ENCODE assay signal across 10 cellular contexts in the genomic region with DNA sequence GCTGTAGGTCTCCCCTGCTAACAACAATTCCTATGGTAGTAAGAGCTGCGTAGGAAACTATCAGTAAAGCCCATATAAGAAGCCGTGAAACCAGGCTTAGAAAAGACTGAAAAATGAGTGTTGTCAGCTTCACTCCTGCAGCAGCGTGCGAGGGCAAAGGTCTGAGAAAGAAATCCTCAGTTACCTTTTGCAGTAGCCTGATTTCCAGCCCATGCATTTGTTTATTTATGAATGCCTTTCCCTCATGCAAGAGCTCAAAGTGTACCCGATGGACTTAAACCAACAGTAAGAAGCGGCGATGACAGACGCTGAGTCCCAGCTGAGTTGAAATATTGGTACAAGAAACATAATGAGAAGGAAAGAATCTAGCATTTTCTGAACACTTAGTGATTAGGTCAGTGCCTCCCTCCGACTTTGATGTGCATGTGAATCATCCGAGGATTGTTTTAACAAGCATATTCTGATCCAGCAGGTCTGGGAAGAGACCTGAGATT. TPM values are rescaled to one million over a fixed set of nuclear protein-coding genes. Genes with fewer than 3 reads are reported as not detected.
DNase-seq lines count a peak whose midpoint lies in the region; ATAC-seq, FAIRE-seq and TF ChIP-seq lines count a peak whose summit lies in the region.
"Had no signal": no experiment of that assay in that cellular context is flagged by ENCODE, and none has a peak within 500 bp of the region (broad histone marks: within the 10 kb centered on the region; RNA-seq: fewer than 3 reads in every experiment).

No MANE protein-coding gene starts in this region.

- ATAC-seq in HG03039 (IDR thresholded peaks at IDR 0.05; ENCODE audit: unreplicated experiment), result no peak
- ATAC-seq in GM18519 (IDR thresholded peaks at IDR 0.05; ENCODE audit: low FRiP score, unreplicated experiment), result no peak
- ATAC-seq: activated CD4-positive, CD25-positive, alpha-beta regulatory T cell treated with anti-CD3 and anti-CD28 coated beads, Interleukin-2, amount 50 U/mL, for 24 hours had no signal

- FAIRE-seq in astrocyte (lab: Jason Lieb, UNC), result peak; percentile 20
- peak; percentile 95 for FAIRE-seq in keratinocyte (lab: Jason Lieb, UNC)

- H3K9me3 Mint-ChIP-seq in astrocyte (ENCODE audit: unreplicated experiment), result no peaks in the 10 kb centered on the region

- H3K4me3 Mint-ChIP-seq in astrocyte (ENCODE audit: unreplicated experiment), result no peak overlapping the region

- TF ChIP-seq POLR2A in erythroblast (IDR thresholded peaks at IDR 0.05; ENCODE audit: low read length), result no peak

- WGBS in HUES64, result 40% methylated on average over 10 of the region's 10 CpGs

- H3K36me3 Mint-ChIP-seq in astrocyte (ENCODE audit: low read depth, unreplicated experiment), result no peaks in the 10 kb centered on the region

- H3K27me3 ChIP-seq in HUES64 (ENCODE audit: insufficient read depth, low read length) (no peaks in the 10 kb centered on the region), astrocyte (ENCODE audit: insufficient read depth, low read length) (no peaks in the 10 kb centered on the region), keratinocyte (ENCODE audit: control insufficient read depth, extremely low read depth, insufficient read depth, low read length) (no peaks in the 10 kb centered on the region), stomach smooth muscle (ENCODE audit: control insufficient read depth in 1 of 2, insufficient read depth in 2 of 2, low read length in 2 of 2) (no peaks in the 10 kb centered on the region)
- H3K27me3 ChIP-seq: cardiac muscle cell had no signal

- H3K4me3 ChIP-seq in HUES64 (ENCODE audit: low read length), result no peak overlapping the region
- peak overlapping the region; percentile 40 for H3K4me3 ChIP-seq in astrocyte (ENCODE audit: insufficient read depth, low read depth, low read length)
- peak overlapping the region in 2 of 3 experiments; percentile 2 to 47 for H3K4me3 ChIP-seq in keratinocyte (ENCODE audit: control insufficient read depth in 2 of 3, extremely low read depth in 1 of 3, insufficient read depth in 2 of 3, low read depth in 1 of 3, low read length in 3 of 3)
- peak overlapping the region; percentile 30 to 43 for H3K4me3 ChIP-seq in stomach smooth muscle (ENCODE audit: low read length in 2 of 2)
- H3K4me3 ChIP-seq: cardiac muscle cell had no signal

- H3K79me2 ChIP-seq in astrocyte (ENCODE audit: insufficient read depth, low read length) (no peaks in the 10 kb centered on the region), keratinocyte (ENCODE audit: control insufficient read depth, insufficient read depth, low read length) (no peaks in the 10 kb centered on the region)

- H3K9me3 ChIP-seq in HUES64 (ENCODE audit: insufficient read depth, low read depth, low read length) (no peaks in the 10 kb centered on the region), astrocyte (ENCODE audit: insufficient read depth, low read depth, low read length) (no peaks in the 10 kb centered on the region), keratinocyte (ENCODE audit: control insufficient read depth, low read depth, low read length) (no peaks in the 10 kb centered on the region), stomach smooth muscle (ENCODE audit: control insufficient read depth in 2 of 2, low read length in 2 of 2) (no peaks in the 10 kb centered on the region)

- no peaks in the 10 kb centered on the region for H3K9me1 ChIP-seq in keratinocyte (ENCODE audit: control insufficient read depth, extremely low read depth, insufficient read depth, low read length)

- peaks cover 56% of the 10 kb centered on the region for H3K4me1 ChIP-seq in HUES64 (ENCODE audit: insufficient read depth, low read length)
- H3K4me1 ChIP-seq in astrocyte (ENCODE audit: insufficient read depth, low read length), result peaks cover 7% of the 10 kb centered on the region
- H3K4me1 ChIP-seq in keratinocyte (ENCODE audit: control insufficient read depth, extremely low read depth, insufficient read depth, low read length), result peaks cover 17% of the 10 kb centered on the region
- H3K4me1 ChIP-seq in stomach smooth muscle (ENCODE audit: control insufficient read depth, insufficient read depth, low read length), result no peaks in the 10 kb centered on the region

- H3K4me2 ChIP-seq in astrocyte (ENCODE audit: low read length), result peak overlapping the region; percentile 79
- H3K4me2 ChIP-seq in keratinocyte (ENCODE audit: control insufficient read depth, extremely low read depth, insufficient read depth, low read depth, low read length), result peak overlapping the region; percentile 94

- dilution Hi-C loops in keratinocyte (cut with MboI; ENCODE audit: extremely low pct_ligation_motif_present, low sequenced_read_pairs), result no loop called here

- H3K36me3 ChIP-seq in HUES64 (ENCODE audit: insufficient read depth, low read length) (no peaks in the 10 kb centered on the region), astrocyte (ENCODE audit: insufficient read depth, low read length) (no peaks in the 10 kb centered on the region), keratinocyte (ENCODE audit: control insufficient read depth in 2 of 2, extremely low read depth in 1 of 2, insufficient read depth in 2 of 2, low read length in 2 of 2) (no peaks in the 10 kb centered on the region), stomach smooth muscle (ENCODE audit: control insufficient read depth in 2 of 2, insufficient read depth in 2 of 2, low read length in 2 of 2) (no peaks in the 10 kb centered on the region)
- H3K36me3 ChIP-seq: cardiac muscle cell had no signal

- H2AFZ ChIP-seq in astrocyte (ENCODE audit: low read depth, low read length) (peak overlapping the region; percentile 20), keratinocyte (ENCODE audit: control insufficient read depth, low read length) (peak overlapping the region; percentile 54)

- H3K4me1 Mint-ChIP-seq in astrocyte (ENCODE audit: low read depth, unreplicated experiment), result peaks cover 16% of the 10 kb centered on the region

- no peak for TF ChIP-seq CTCF in astrocyte (IDR thresholded peaks at IDR 0.05; ENCODE audit: insufficient read depth, low read depth, low read length)
- TF ChIP-seq CTCF in keratinocyte (optimal IDR thresholded peaks at IDR 0.05 in 1 of 3, IDR thresholded peaks at IDR 0.05 in 1 of 3, conservative IDR thresholded peaks at IDR 0.05 in 1 of 3; ENCODE audit: extremely low read depth in 1 of 3, insufficient read depth in 2 of 3, low read length in 3 of 3), result no peak

- no peaks in the 10 kb centered on the region for H3K27me3 Mint-ChIP-seq in astrocyte (ENCODE audit: low read depth, unreplicated experiment)

- no peaks in the 10 kb centered on the region for H4K20me1 ChIP-seq in astrocyte (ENCODE audit: insufficient read depth, low read length)
- H4K20me1 ChIP-seq in keratinocyte (ENCODE audit: control insufficient read depth, extremely low read depth, insufficient read depth, low read length), result no peaks in the 10 kb centered on the region

- DNase-seq in astrocyte (ENCODE audit: low read depth) (peak; percentile 25), keratinocyte (ENCODE audit: low read depth, low spot score) (no peak), erythroblast (lab: John Stamatoyannopoulos, UW) (no peak)
- DNase-seq: stimulated activated CD4-positive, alpha-beta T cell treated with anti-CD3 and anti-CD28 coated beads, Interleukin-2, amount 100 ng/mL, for 48 hours had no signal

- H3K9ac ChIP-seq in HUES64 (ENCODE audit: low read depth, low read length), result no peak overlapping the region
- H3K9ac ChIP-seq in astrocyte (ENCODE audit: low read length), result no peak overlapping the region
- no peak overlapping the region for H3K9ac ChIP-seq in keratinocyte (ENCODE audit: control insufficient read depth, extremely low read depth, insufficient read depth, low read length)
- H3K9ac ChIP-seq in stomach smooth muscle (ENCODE audit: low read length in 2 of 2), result no peak overlapping the region

- H3K27ac Mint-ChIP-seq in astrocyte (ENCODE audit: unreplicated experiment), result no peak overlapping the region

- peak overlapping the region; percentile 1; the same call in 1 of the 2 replicates for H3K27ac ChIP-seq in HUES64 (ENCODE audit: low read depth, low read length)
- H3K27ac ChIP-seq in astrocyte (ENCODE audit: low read depth, low read length), result no peak overlapping the region
- no peak overlapping the region for H3K27ac ChIP-seq in keratinocyte (ENCODE audit: control insufficient read depth, insufficient read depth, low read length)
- no peak overlapping the region for H3K27ac ChIP-seq in stomach smooth muscle (ENCODE audit: low read length)
- H3K27ac ChIP-seq: cardiac muscle cell had no signal

RNA-seq across cellular contexts. Expression of a gene that starts 15.0 kb away (rescaled TPM):
- polyA plus RNA-seq in HUES64 (2013, experiment 1 of 2), result 21.7 TPM
- 30.2 TPM for polyA plus RNA-seq in HUES64 (2013, experiment 2 of 2)
- total RNA-seq in astrocyte, result 20.4 and 20.5 TPM in 2 replicates
- polyA plus RNA-seq in keratinocyte, result 12.1 to 25.6 TPM (median 20.5 TPM) in 3 replicates
- polyA plus RNA-seq in keratinocyte (2011; ENCODE audit: low read depth), result 14.2 TPM
- 6.9 and 15.3 TPM in 2 replicates for polyA plus RNA-seq in keratinocyte (2011; cell fraction: cytosol; rRNA removed)
- 56.9 and 68.7 TPM in 2 replicates for polyA plus RNA-seq in keratinocyte (2011; cell fraction: nucleus; rRNA removed)
- 9.8 and 11.5 TPM in 2 replicates for polyA plus RNA-seq in keratinocyte (2012; ENCODE audit: low replicate concordance)
- polyA minus RNA-seq in keratinocyte, result 2.4 to 23.5 TPM (median 8.0 TPM) in 3 replicates
- 10.0 TPM for polyA minus RNA-seq in keratinocyte (2011; cell fraction: cytosol; rRNA and poly(A)+ RNA removed)
- 15.1 and 31.9 TPM in 2 replicates for polyA minus RNA-seq in keratinocyte (2011; cell fraction: nucleus; rRNA and poly(A)+ RNA removed)

RNA-seq across cellular contexts. Expression of a gene that starts 29.8 kb away (rescaled TPM):
- polyA plus RNA-seq in HUES64 (2013, experiment 1 of 2), result 27.8 TPM
- 33.4 TPM for polyA plus RNA-seq in HUES64 (2013, experiment 2 of 2)
- total RNA-seq in astrocyte, result 53.1 and 59.1 TPM in 2 replicates
- polyA plus RNA-seq in keratinocyte, result 45.4 to 212 TPM (median 80.1 TPM) in 3 replicates
- polyA plus RNA-seq in keratinocyte (2011; ENCODE audit: low read depth), result 220 TPM
- 46.4 and 76.9 TPM in 2 replicates for polyA plus RNA-seq in keratinocyte (2011; cell fraction: cytosol; rRNA removed)
- 42.6 and 55.9 TPM in 2 replicates for polyA plus RNA-seq in keratinocyte (2011; cell fraction: nucleus; rRNA removed)
- 37.7 and 50.0 TPM in 2 replicates for polyA plus RNA-seq in keratinocyte (2012; ENCODE audit: low replicate concordance)
- polyA minus RNA-seq in keratinocyte, result 18.3 to 65.2 TPM (median 48.8 TPM) in 3 replicates
- 155 TPM for polyA minus RNA-seq in keratinocyte (2011; cell fraction: cytosol; rRNA and poly(A)+ RNA removed)
- polyA minus RNA-seq in keratinocyte (2011; cell fraction: nucleus; rRNA and poly(A)+ RNA removed), result 16.7 and 22.9 TPM in 2 replicates
